In the genomic region with DNA sequence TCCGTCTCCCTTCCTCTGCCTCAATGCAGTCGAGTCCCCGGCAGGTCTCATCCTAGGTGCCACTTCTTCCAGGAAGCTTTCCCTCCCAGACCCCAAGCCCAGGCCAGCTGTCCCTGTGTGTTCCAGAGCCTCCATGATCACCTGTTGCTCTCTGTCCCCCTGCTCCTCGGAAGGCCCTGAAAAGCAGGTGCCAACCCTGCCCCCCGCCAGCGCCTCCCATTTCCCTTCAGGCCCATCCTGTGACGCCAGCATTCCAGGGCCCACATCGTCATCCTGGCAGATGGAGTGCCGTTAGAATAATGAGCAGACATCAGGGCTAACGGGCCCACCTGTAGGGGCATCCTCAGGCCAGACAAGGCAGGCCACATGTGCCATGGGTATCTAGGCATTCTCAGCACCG, we compare ENCODE assay signal across 31 cellular contexts.
A peak's percentile ranks its signal among the peaks of the same experiment; 100 is the strongest.
DNase-seq lines count a peak whose midpoint lies in the region; ATAC-seq, FAIRE-seq and TF ChIP-seq lines count a peak whose summit lies in the region.
"Had no signal": no experiment of that assay in that cellular context is flagged by ENCODE, and none has a peak within 500 bp of the region (broad histone marks: within the 10 kb centered on the region; RNA-seq: fewer than 3 reads in every experiment).

No MANE protein-coding gene starts in this region.

- H3K9me3 Mint-ChIP-seq in WTC11 (peaks cover 3% of the 10 kb centered on the region; the same call in 1 of the 2 replicates), progenitor cell of endocrine pancreas (ENCODE audit: low read depth) (peaks cover 7% of the 10 kb centered on the region)
- H3K9me3 Mint-ChIP-seq: CD8-positive, alpha-beta T cell had no signal

- H3K4me1 ChIP-seq in kidney (ENCODE audit: control insufficient read depth in 1 of 2, insufficient read depth in 1 of 2, low read depth in 1 of 2, low read length in 2 of 2) = no peaks in the 10 kb centered on the region

- FAIRE-seq in kidney (lab: Jason Lieb, UNC) = no peak
- FAIRE-seq: GM12891 had no signal

- H3K27ac ChIP-seq in kidney (ENCODE audit: low read depth in 2 of 2, low read length in 2 of 2) = no peak overlapping the region
- H3K27ac ChIP-seq: 22Rv1, C4-2B, HL-60, KMS-11, PC-9 had no signal

- CTCF ChIA-PET in WTC11 (lab: Charles Lee) = no interaction called here

- H3K36me3 Mint-ChIP-seq in WTC11 (no peaks in the 10 kb centered on the region), progenitor cell of endocrine pancreas (ENCODE audit: insufficient read depth) (no peaks in the 10 kb centered on the region)
- H3K36me3 Mint-ChIP-seq: CD8-positive, alpha-beta T cell; IgD-negative memory B cell had no signal

- peak; percentile 8 for DNase-seq in NCI-H748 (lab: John Stamatoyannopoulos, UW; ENCODE audit: unreplicated experiment)
- no peak for DNase-seq in NCI-H748 treated with DMSO at 0.1 percent for 48 hours (lab: John Stamatoyannopoulos, UW)
- no peak for DNase-seq in WTC11 (ENCODE audit: low spot score)
- DNase-seq in kidney = peak; percentile 13
- DNase-seq in progenitor cell of endocrine pancreas (ENCODE audit: low spot score, unreplicated experiment) = no peak
- no peak for DNase-seq in hippocampal formation (lab: John Stamatoyannopoulos, UW)
- DNase-seq in NCI-H1105 (lab: John Stamatoyannopoulos, UW) = no peak
- DNase-seq: CD8-positive, alpha-beta T cell; DMS 273 treated with DMSO at 0.1 percent for 48 hours; DMS79 treated with DMSO at 0.1 percent for 48 hours; GF-D8; GOT3; NCI-H1092; NCI-H1436; NCI-H187; NCI-H2081 treated with DMSO at 0.1 percent for 48 hours; NCI-H2171; NCI-H226; NCI-H510A; NCI-H69; PC-9; Right ventricle myocardium superior had no signal

- peak overlapping the region; percentile 45; the same call in 1 of the 2 replicates for H3K27ac Mint-ChIP-seq in WTC11
- peak overlapping the region; percentile 84 for H3K27ac Mint-ChIP-seq in progenitor cell of endocrine pancreas
- H3K27ac Mint-ChIP-seq: B cell; CD8-positive, alpha-beta T cell; IgD-negative memory B cell had no signal

- POLR2A ChIA-PET in WTC11 (lab: Charles Lee) = no interaction called here

- no peak for ATAC-seq in WTC11
- ATAC-seq in HG03521 (IDR thresholded peaks at IDR 0.05; ENCODE audit: unreplicated experiment) = no peak
- ATAC-seq: CD8-positive, alpha-beta T cell; HCT116 had no signal

- no peaks in the 10 kb centered on the region for H3K9me3 ChIP-seq in kidney (ENCODE audit: control insufficient read depth in 1 of 2, low read length in 2 of 2)

- intact Hi-C loops in kidney (cut with DNase I) = no loop called here

- H3K4me1 Mint-ChIP-seq in WTC11 (peaks cover 57% of the 10 kb centered on the region), progenitor cell of endocrine pancreas (ENCODE audit: low read depth) (peaks cover 15% of the 10 kb centered on the region)
- H3K4me1 Mint-ChIP-seq: IgD-negative memory B cell had no signal

- H3K4me3 ChIP-seq in kidney (ENCODE audit: low read length in 2 of 2) = no peak overlapping the region
- H3K4me3 ChIP-seq: PC-9 had no signal

- TF ChIP-seq CTCF in WTC11 (IDR thresholded peaks at IDR 0.05) = no peak
- TF ChIP-seq CTCF in kidney (IDR thresholded peaks at IDR 0.05; ENCODE audit: borderline replicate concordance, extremely low read depth, insufficient read depth) = no peak
- no peak for TF ChIP-seq CTCF in progenitor cell of endocrine pancreas (IDR thresholded peaks at IDR 0.05; ENCODE audit: unreplicated experiment)

- no peak overlapping the region for H3K4me3 Mint-ChIP-seq in WTC11
- no peak overlapping the region for H3K4me3 Mint-ChIP-seq in progenitor cell of endocrine pancreas (ENCODE audit: low read depth)
- H3K4me3 Mint-ChIP-seq: B cell; CD8-positive, alpha-beta T cell; IgD-negative memory B cell had no signal

- peaks cover 5% of the 10 kb centered on the region; the same call in 1 of the 2 replicates for H3K27me3 Mint-ChIP-seq in WTC11 (ENCODE audit: low read depth)
- peaks cover 17% of the 10 kb centered on the region for H3K27me3 Mint-ChIP-seq in progenitor cell of endocrine pancreas

- H3K36me3 ChIP-seq in kidney (ENCODE audit: control insufficient read depth in 1 of 2, insufficient read depth in 2 of 2, low read length in 2 of 2) = no peaks in the 10 kb centered on the region

- H3K9ac ChIP-seq in kidney (ENCODE audit: low read length in 2 of 2) = no peak overlapping the region
- H3K9ac ChIP-seq: KMS-11 had no signal

TF ChIP-seq in WTC11, 78 proteins besides CTCF, POLR2A, EP300 and RAD21 (continues in another document):
- TF ChIP-seq ZNF138 (CRISPR knock-in tag; conservative IDR thresholded peaks at IDR 0.05) (no peak), NR3C1 (CRISPR knock-in tag; conservative IDR thresholded peaks at IDR 0.05; ENCODE audit: low read depth) (no peak), ZNF671 (CRISPR knock-in tag; IDR thresholded peaks at IDR 0.05) (no peak), KAT7 (CRISPR knock-in tag; IDR thresholded peaks at IDR 0.05; ENCODE audit: borderline replicate concordance) (no peak), PRRX2 (CRISPR knock-in tag; IDR thresholded peaks at IDR 0.05) (no peak), ZNF423 (CRISPR knock-in tag; IDR thresholded peaks at IDR 0.05) (no peak), JAZF1 (CRISPR knock-in tag; IDR thresholded peaks at IDR 0.05) (no peak), JUN (CRISPR knock-in tag; IDR thresholded peaks at IDR 0.05) (no peak)
- TF ChIP-seq, protein P1, sequence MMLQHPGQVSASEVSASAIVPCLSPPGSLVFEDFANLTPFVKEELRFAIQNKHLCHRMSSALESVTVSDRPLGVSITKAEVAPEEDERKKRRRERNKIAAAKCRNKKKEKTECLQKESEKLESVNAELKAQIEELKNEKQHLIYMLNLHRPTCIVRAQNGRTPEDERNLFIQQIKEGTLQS (CRISPR knock-in tag; conservative IDR thresholded peaks at IDR 0.05) = no peak
- TF ChIP-seq, protein P2, sequence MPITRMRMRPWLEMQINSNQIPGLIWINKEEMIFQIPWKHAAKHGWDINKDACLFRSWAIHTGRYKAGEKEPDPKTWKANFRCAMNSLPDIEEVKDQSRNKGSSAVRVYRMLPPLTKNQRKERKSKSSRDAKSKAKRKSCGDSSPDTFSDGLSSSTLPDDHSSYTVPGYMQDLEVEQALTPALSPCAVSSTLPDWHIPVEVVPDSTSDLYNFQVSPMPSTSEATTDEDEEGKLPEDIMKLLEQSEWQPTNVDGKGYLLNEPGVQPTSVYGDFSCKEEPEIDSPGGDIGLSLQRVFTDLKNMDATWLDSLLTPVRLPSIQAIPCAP (CRISPR knock-in tag; IDR thresholded peaks at IDR 0.05) = no peak
- TF ChIP-seq, protein P3, sequence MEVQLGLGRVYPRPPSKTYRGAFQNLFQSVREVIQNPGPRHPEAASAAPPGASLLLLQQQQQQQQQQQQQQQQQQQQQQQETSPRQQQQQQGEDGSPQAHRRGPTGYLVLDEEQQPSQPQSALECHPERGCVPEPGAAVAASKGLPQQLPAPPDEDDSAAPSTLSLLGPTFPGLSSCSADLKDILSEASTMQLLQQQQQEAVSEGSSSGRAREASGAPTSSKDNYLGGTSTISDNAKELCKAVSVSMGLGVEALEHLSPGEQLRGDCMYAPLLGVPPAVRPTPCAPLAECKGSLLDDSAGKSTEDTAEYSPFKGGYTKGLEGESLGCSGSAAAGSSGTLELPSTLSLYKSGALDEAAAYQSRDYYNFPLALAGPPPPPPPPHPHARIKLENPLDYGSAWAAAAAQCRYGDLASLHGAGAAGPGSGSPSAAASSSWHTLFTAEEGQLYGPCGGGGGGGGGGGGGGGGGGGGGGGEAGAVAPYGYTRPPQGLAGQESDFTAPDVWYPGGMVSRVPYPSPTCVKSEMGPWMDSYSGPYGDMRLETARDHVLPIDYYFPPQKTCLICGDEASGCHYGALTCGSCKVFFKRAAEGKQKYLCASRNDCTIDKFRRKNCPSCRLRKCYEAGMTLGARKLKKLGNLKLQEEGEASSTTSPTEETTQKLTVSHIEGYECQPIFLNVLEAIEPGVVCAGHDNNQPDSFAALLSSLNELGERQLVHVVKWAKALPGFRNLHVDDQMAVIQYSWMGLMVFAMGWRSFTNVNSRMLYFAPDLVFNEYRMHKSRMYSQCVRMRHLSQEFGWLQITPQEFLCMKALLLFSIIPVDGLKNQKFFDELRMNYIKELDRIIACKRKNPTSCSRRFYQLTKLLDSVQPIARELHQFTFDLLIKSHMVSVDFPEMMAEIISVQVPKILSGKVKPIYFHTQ (CRISPR knock-in tag; IDR thresholded peaks at IDR 0.05) = no peak
- TF ChIP-seq, protein P4, sequence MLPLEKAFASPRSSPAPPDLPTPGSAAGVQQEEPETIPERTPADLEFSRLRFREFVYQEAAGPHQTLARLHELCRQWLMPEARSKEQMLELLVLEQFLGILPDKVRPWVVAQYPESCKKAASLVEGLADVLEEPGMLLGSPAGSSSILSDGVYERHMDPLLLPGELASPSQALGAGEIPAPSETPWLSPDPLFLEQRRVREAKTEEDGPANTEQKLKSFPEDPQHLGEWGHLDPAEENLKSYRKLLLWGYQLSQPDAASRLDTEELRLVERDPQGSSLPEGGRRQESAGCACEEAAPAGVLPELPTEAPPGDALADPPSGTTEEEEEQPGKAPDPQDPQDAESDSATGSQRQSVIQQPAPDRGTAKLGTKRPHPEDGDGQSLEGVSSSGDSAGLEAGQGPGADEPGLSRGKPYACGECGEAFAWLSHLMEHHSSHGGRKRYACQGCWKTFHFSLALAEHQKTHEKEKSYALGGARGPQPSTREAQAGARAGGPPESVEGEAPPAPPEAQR (CRISPR knock-in tag; IDR thresholded peaks at IDR 0.05) = no peak

Comparison
In these comparisons a context has a peak if more than half of its experiments do, and no peak if none do; other contexts are left out.
1. DNase-seq: peak in NCI-H748 (single experiment) and kidney (single experiment); none in NCI-H748 treated with DMSO at 0.1 percent for 48 hours (single experiment), WTC11 (single experiment), progenitor cell of endocrine pancreas (single experiment), hippocampal formation (0 of 2) and NCI-H1105 (single experiment).